1 cellular context compared by ENCODE assay signal in the genomic region with DNA sequence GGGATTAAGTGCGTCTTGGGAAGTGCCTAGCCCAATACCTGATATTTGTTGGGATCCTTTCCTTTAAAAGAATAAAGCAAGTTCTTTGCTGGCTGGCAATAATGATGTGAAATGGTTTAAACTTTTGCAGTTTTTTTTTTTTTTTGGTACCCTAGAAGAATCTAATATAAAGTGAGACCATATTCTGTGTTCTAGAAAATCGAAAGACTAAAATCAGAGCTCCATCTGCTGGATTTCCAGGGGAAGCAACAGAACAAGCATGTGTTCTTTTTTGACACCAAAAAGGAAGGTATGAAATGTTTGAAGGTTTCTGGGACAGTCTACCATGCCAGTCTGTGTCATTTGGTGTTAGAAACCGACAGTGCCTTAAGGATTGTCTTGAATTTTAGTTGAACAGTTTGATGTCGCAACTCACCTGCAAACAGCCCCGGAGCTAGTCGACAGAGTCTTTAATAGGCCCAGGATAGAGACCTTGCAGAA.
TF ChIP-seq lines count a peak whose summit lies in the region.

No MANE protein-coding gene starts in this region.

TF ChIP-seq in HCT116, 20 proteins besides CTCF, POLR2A, EP300 and RAD21 (continued from another document):
- TF ChIP-seq, protein P1, sequence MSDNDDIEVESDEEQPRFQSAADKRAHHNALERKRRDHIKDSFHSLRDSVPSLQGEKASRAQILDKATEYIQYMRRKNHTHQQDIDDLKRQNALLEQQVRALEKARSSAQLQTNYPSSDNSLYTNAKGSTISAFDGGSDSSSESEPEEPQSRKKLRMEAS (IDR thresholded peaks at IDR 0.05), result peak; percentile 38; the same call in 1 of the 2 replicates
- TF ChIP-seq CBX3 (IDR thresholded peaks at IDR 0.05; ENCODE audit: low read depth), result no peak
- TF ChIP-seq, protein P2, sequence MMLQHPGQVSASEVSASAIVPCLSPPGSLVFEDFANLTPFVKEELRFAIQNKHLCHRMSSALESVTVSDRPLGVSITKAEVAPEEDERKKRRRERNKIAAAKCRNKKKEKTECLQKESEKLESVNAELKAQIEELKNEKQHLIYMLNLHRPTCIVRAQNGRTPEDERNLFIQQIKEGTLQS (IDR thresholded peaks at IDR 0.05), result no peak
- no peak for TF ChIP-seq SRF (IDR thresholded peaks at IDR 0.05; ENCODE audit: low read depth)
- no peak for TF ChIP-seq ZNF274 (IDR thresholded peaks at IDR 0.05; ENCODE audit: low read depth, low read length)
- no peak for TF ChIP-seq FOSL1 (IDR thresholded peaks at IDR 0.05; ENCODE audit: low read depth)
- no peak for TF ChIP-seq ELF1 (IDR thresholded peaks at IDR 0.05; ENCODE audit: borderline replicate concordance, low read depth)
- TF ChIP-seq SP1 (IDR thresholded peaks at IDR 0.05; ENCODE audit: low read depth), result no peak
